17 cellular contexts compared by ENCODE assay signal in genomic region chr2:109021895-109022300, GRCh38. TPM values are rescaled to one million over a fixed set of nuclear protein-coding genes. Genes with fewer than 3 reads are reported as not detected.
DNase-seq lines count a peak whose midpoint lies in the region; ATAC-seq and TF ChIP-seq lines count a peak whose summit lies in the region.
"Had no signal": no experiment of that assay in that cellular context is flagged by ENCODE, and none has a peak within 500 bp of the region (broad histone marks: within the 10 kb centered on the region; RNA-seq: fewer than 3 reads in every experiment).

No MANE protein-coding gene starts in this region.

- POLR2A ChIA-PET in CD8-positive, alpha-beta T cell (lab: Charles Lee) = no interaction called here

- DNase-seq in RWPE2 (ENCODE audit: low spot score) (peak; percentile 32), right lobe of liver (peak; percentile 77 to 93 (median 92)), trophoblast cell (peak; percentile 55 to 82), mesenchymal stem cell (no peak), 8988T (no peak)
- DNase-seq in activated CD8-positive, alpha-beta memory T cell treated with anti-CD3 and anti-CD28 coated beads, Interleukin-2, amount 50 U/mL, for 4 hours = no peak
- DNase-seq in CD8-positive, alpha-beta T cell = no peak
- DNase-seq: CD8-positive, alpha-beta memory T cell; DMS53; GF-D8; H7 had no signal

- H3K14ac ChIP-seq in trophoblast cell (ENCODE audit: low read length) (no peak overlapping the region), mesenchymal stem cell (ENCODE audit: low read length in 2 of 2) (no peak overlapping the region)

- H3K4me2 ChIP-seq in trophoblast cell (ENCODE audit: low read length) (no peak overlapping the region), mesenchymal stem cell (ENCODE audit: low read length, poor library complexity, severe bottlenecking) (no peak overlapping the region)
- H3K4me2 ChIP-seq: A549 had no signal

- H3K4me3 ChIP-seq in RWPE2 (ENCODE audit: severe bottlenecking) = no peak overlapping the region
- H3K4me3 ChIP-seq in right lobe of liver = no peak overlapping the region
- no peak overlapping the region for H3K4me3 ChIP-seq in trophoblast cell (ENCODE audit: low read depth, low read length)
- no peak overlapping the region for H3K4me3 ChIP-seq in CD8-positive, alpha-beta T cell (ENCODE audit: low read depth, low read length)
- no peak overlapping the region for H3K4me3 ChIP-seq in mesenchymal stem cell (ENCODE audit: insufficient read depth in 1 of 2, low read depth in 1 of 2, low read length in 2 of 2)
- H3K4me3 ChIP-seq: A549 had no signal

- H4K8ac ChIP-seq in trophoblast cell (ENCODE audit: low read depth, low read length) (no peak overlapping the region), mesenchymal stem cell (ENCODE audit: low read length) (no peak overlapping the region)

- no peak overlapping the region for H3K27ac Mint-ChIP-seq in CD8-positive, alpha-beta T cell
- H3K27ac Mint-ChIP-seq: CD8-positive, alpha-beta memory T cell; IgD-negative memory B cell had no signal

- H2BK5ac ChIP-seq in trophoblast cell (ENCODE audit: low read depth, low read length, poor library complexity) (no peak overlapping the region), mesenchymal stem cell (ENCODE audit: low read depth, low read length, poor library complexity, severe bottlenecking) (no peak overlapping the region)

- H3K4ac ChIP-seq in trophoblast cell (ENCODE audit: low read depth, low read length) (no peak overlapping the region), mesenchymal stem cell (ENCODE audit: low read depth in 1 of 2, low read length in 2 of 2) (no peak overlapping the region)

- ATAC-seq in RWPE2 (ENCODE audit: low read depth) (no peak), esophagus mucosa (peak; percentile 18), right lobe of liver (peak; percentile 90 to 97 (median 94))
- no peak for ATAC-seq in CD8-positive, alpha-beta T cell
- ATAC-seq: A549 had no signal

- peaks cover 32% of the 10 kb centered on the region for H3K4me1 Mint-ChIP-seq in CD8-positive, alpha-beta T cell (ENCODE audit: low read depth)
- H3K4me1 Mint-ChIP-seq: CD14-positive monocyte, IgD-negative memory B cell had no signal

- no peaks in the 10 kb centered on the region for H3K9me3 ChIP-seq in RWPE2 (ENCODE audit: severe bottlenecking)
- no peaks in the 10 kb centered on the region for H3K9me3 ChIP-seq in right lobe of liver
- peaks cover 4% of the 10 kb centered on the region for H3K9me3 ChIP-seq in trophoblast cell (ENCODE audit: insufficient read depth, low read depth, low read length)
- H3K9me3 ChIP-seq in CD8-positive, alpha-beta T cell (ENCODE audit: low read length) = no peaks in the 10 kb centered on the region
- no peaks in the 10 kb centered on the region for H3K9me3 ChIP-seq in mesenchymal stem cell (ENCODE audit: control insufficient read depth, low read length)
- H3K9me3 ChIP-seq: A549 had no signal

- H2BK15ac ChIP-seq in mesenchymal stem cell (ENCODE audit: low read depth, poor library complexity, severe bottlenecking) = no peak overlapping the region

- H3K4me1 ChIP-seq in RWPE2 (ENCODE audit: insufficient read depth, poor library complexity, severe bottlenecking) = no peaks in the 10 kb centered on the region
- H3K4me1 ChIP-seq in right lobe of liver = peaks cover 0 to 31% (median 5%) of the 10 kb centered on the region in 4 donors
- H3K4me1 ChIP-seq in trophoblast cell (ENCODE audit: control insufficient read depth in 1 of 2, insufficient read depth in 2 of 2, low read length in 2 of 2) = no peaks in the 10 kb centered on the region
- peaks cover 16% of the 10 kb centered on the region for H3K4me1 ChIP-seq in CD8-positive, alpha-beta T cell (ENCODE audit: insufficient read depth, low read length)
- H3K4me1 ChIP-seq in mesenchymal stem cell (ENCODE audit: control insufficient read depth, insufficient read depth, low read depth, low read length) = no peaks in the 10 kb centered on the region
- H3K4me1 ChIP-seq: A549 had no signal

- intact Hi-C loops in right lobe of liver (cut with DNase I) = no loop called here
- intact Hi-C loops in CD8-positive, alpha-beta T cell (cut with DNase I, micrococcal nuclease) = loop anchor here in 1 of 2 experiments (5.0 kb wide), 1 partner anchor 40 kb away; no protein-coding TSS in a partner anchor

- H3K27me3 ChIP-seq in RWPE2 (ENCODE audit: insufficient read depth, poor library complexity, severe bottlenecking) (no peaks in the 10 kb centered on the region), right lobe of liver (no peaks in the 10 kb centered on the region), trophoblast cell (ENCODE audit: insufficient read depth, low read length) (peaks cover 3% of the 10 kb centered on the region), mesenchymal stem cell (ENCODE audit: control insufficient read depth in 1 of 2, insufficient read depth in 1 of 2, low read length in 2 of 2) (peaks cover 48 to 49% of the 10 kb centered on the region in 2 experiments)
- no peaks in the 10 kb centered on the region for H3K27me3 ChIP-seq in CD8-positive, alpha-beta T cell (ENCODE audit: insufficient read depth, low read length)

- no peaks in the 10 kb centered on the region for H3K79me2 ChIP-seq in trophoblast cell (ENCODE audit: control insufficient read depth, insufficient read depth, low read length, poor library complexity)

- no peak overlapping the region for H2AFZ ChIP-seq in trophoblast cell (ENCODE audit: insufficient read depth, low read length, poor library complexity)
- H2AFZ ChIP-seq in mesenchymal stem cell (ENCODE audit: low read depth, low read length) = no peak overlapping the region

- CTCF ChIA-PET in CD8-positive, alpha-beta T cell (lab: Charles Lee) = interaction anchor here (2.1 to 2.5 kb wide), 2 partner anchors 10 to 93 kb away, joined by 10 to 12 read pairs; no protein-coding TSS in a partner anchor

- no peaks in the 10 kb centered on the region for H3K36me3 Mint-ChIP-seq in CD8-positive, alpha-beta T cell
- H3K36me3 Mint-ChIP-seq: CD14-positive monocyte; CD8-positive, alpha-beta memory T cell; IgD-negative memory B cell had no signal

- H3K79me1 ChIP-seq in trophoblast cell (ENCODE audit: low read length) = no peaks in the 10 kb centered on the region
- no peaks in the 10 kb centered on the region for H3K79me1 ChIP-seq in mesenchymal stem cell (replicated peaks; ENCODE audit: low read length, poor library complexity, severe bottlenecking)

- H3K27ac ChIP-seq in RWPE2 (ENCODE audit: poor library complexity, severe bottlenecking) (no peak overlapping the region), right lobe of liver (peak overlapping the region in 2 of 3 donors; percentile 45 to 84), trophoblast cell (ENCODE audit: low read depth, low read length) (no peak overlapping the region), mesenchymal stem cell (ENCODE audit: low read length, poor library complexity, severe bottlenecking) (no peak overlapping the region)
- H3K27ac ChIP-seq in CD8-positive, alpha-beta T cell (ENCODE audit: low read depth, low read length) = no peak overlapping the region
- H3K27ac ChIP-seq: A549 had no signal

- no peak for TF ChIP-seq POLR2A in right lobe of liver (IDR thresholded peaks at IDR 0.05)

- no peak overlapping the region for H3K4me3 Mint-ChIP-seq in CD8-positive, alpha-beta T cell
- H3K4me3 Mint-ChIP-seq: CD14-positive monocyte; CD8-positive, alpha-beta memory T cell; IgD-negative memory B cell had no signal

- no peak overlapping the region for H4K12ac ChIP-seq in trophoblast cell (ENCODE audit: low read depth, low read length)

- TF ChIP-seq CTCF in RWPE2 (IDR thresholded peaks at IDR 0.05; ENCODE audit: poor library complexity, severe bottlenecking) = no peak
- peak in 2 of 4 donors; percentile 32 to 41 for TF ChIP-seq CTCF in right lobe of liver (IDR thresholded peaks at IDR 0.05)
- TF ChIP-seq CTCF in CD8-positive, alpha-beta T cell (IDR thresholded peaks at IDR 0.05) = no peak

- H3K36me3 ChIP-seq in RWPE2 (ENCODE audit: low read depth) (no peaks in the 10 kb centered on the region), right lobe of liver (no peaks in the 10 kb centered on the region), trophoblast cell (ENCODE audit: control insufficient read depth in 1 of 2, insufficient read depth in 2 of 2, low read length in 2 of 2) (peaks cover 0 to 2% of the 10 kb centered on the region in 2 experiments), mesenchymal stem cell (ENCODE audit: control insufficient read depth in 1 of 2, insufficient read depth in 2 of 2, low read depth in 1 of 2, low read length in 2 of 2) (no peaks in the 10 kb centered on the region)
- H3K36me3 ChIP-seq in CD8-positive, alpha-beta T cell (ENCODE audit: insufficient read depth, low read length) = no peaks in the 10 kb centered on the region

- H3K27me3 Mint-ChIP-seq in CD8-positive, alpha-beta T cell (ENCODE audit: low read depth) = no peaks in the 10 kb centered on the region

- H3K9ac ChIP-seq in trophoblast cell (ENCODE audit: low read length) (no peak overlapping the region), mesenchymal stem cell (ENCODE audit: low read length) (no peak overlapping the region)

- 31% methylated on average over 8 of the region's 13 CpGs for WGBS in right lobe of liver (ENCODE audit: insufficient coverage, low coverage, low lambda C conversion rate, missing lambda C conversion rate)
- WGBS in trophoblast cell (ENCODE audit: extremely low coverage, insufficient coverage, insufficient read length) = no CpG with 5 or more reads among the region's 13 CpGs
- 89% methylated on average over 13 of the region's 13 CpGs for WGBS in mesenchymal stem cell

- H2BK120ac ChIP-seq in trophoblast cell (ENCODE audit: insufficient read depth, low read length, poor library complexity) (no peak overlapping the region), mesenchymal stem cell (ENCODE audit: low read depth, low read length) (no peak overlapping the region)

- no peaks in the 10 kb centered on the region for H3K9me3 Mint-ChIP-seq in CD8-positive, alpha-beta T cell
- H3K9me3 Mint-ChIP-seq: CD8-positive, alpha-beta memory T cell; IgD-negative memory B cell had no signal

- H2BK12ac ChIP-seq in trophoblast cell (ENCODE audit: low read length) = no peak overlapping the region
- no peak overlapping the region for H2BK12ac ChIP-seq in mesenchymal stem cell (ENCODE audit: low read length in 2 of 2)

- H2AK5ac ChIP-seq in trophoblast cell (ENCODE audit: low read length) (no peak overlapping the region), mesenchymal stem cell (ENCODE audit: low read length, severe bottlenecking) (no peak overlapping the region)

- no peak overlapping the region for H4K91ac ChIP-seq in trophoblast cell (ENCODE audit: low read depth, low read length)
- H4K91ac ChIP-seq in mesenchymal stem cell (ENCODE audit: low read length) = no peak overlapping the region

- H3K23ac ChIP-seq in trophoblast cell (ENCODE audit: low read length) (no peak overlapping the region), mesenchymal stem cell (ENCODE audit: low read length in 2 of 2) (no peak overlapping the region)

- H3K18ac ChIP-seq in trophoblast cell (ENCODE audit: low read length) (no peak overlapping the region), mesenchymal stem cell (ENCODE audit: low read depth in 1 of 2, low read length in 2 of 2) (no peak overlapping the region)

RNA-seq across cellular contexts. Expression of gene EDAR, which starts 32.9 kb away (rescaled TPM):
- total RNA-seq in esophagus mucosa (4.8 TPM), right lobe of liver (1 to 10 TPM in 1 of 6 experiments, under 1 TPM in 5; 0.06 to 1.6 (median 0.28) TPM)
- 0.01 TPM in 2 replicates for polyA plus RNA-seq in trophoblast cell (2013)
- total RNA-seq in CD8-positive, alpha-beta T cell = 1 to 10 TPM; 1.6 to 2.0 TPM
- polyA plus RNA-seq in mesenchymal stem cell (2013, experiment 1 of 2) = not detected
- polyA plus RNA-seq in mesenchymal stem cell (2013, experiment 2 of 2) = not detected
- polyA plus RNA-seq: AG04450, BJ, CD14-positive monocyte had no signal

Comparison
In these comparisons a context has a peak if more than half of its experiments do, and no peak if none do; other contexts are left out.
1. ATAC-seq: peak in esophagus mucosa (single experiment) and right lobe of liver (4 of 4); none in RWPE2 (single experiment) and CD8-positive, alpha-beta T cell (single experiment).
2. DNase-seq: peak in RWPE2 (single experiment), right lobe of liver (3 of 3) and trophoblast cell (2 of 2); none in activated CD8-positive, alpha-beta memory T cell treated with anti-CD3 and anti-CD28 coated beads, Interleukin-2, amount 50 U/mL, for 4 hours (single experiment), CD8-positive, alpha-beta T cell (0 of 7), mesenchymal stem cell (single experiment) and 8988T (single experiment).
3. H3K27ac ChIP-seq: peak in right lobe of liver (2 of 3); none in RWPE2 (single experiment), trophoblast cell (single experiment), CD8-positive, alpha-beta T cell (single experiment) and mesenchymal stem cell (single experiment).